In genomic region chr3:152497457-152497856, GRCh38 we compare ENCODE assay signal across 15 cellular contexts.
DNase-seq lines count a peak whose midpoint lies in the region; ATAC-seq, FAIRE-seq and TF ChIP-seq lines count a peak whose summit lies in the region.
"Had no signal": no experiment of that assay in that cellular context is flagged by ENCODE, and none has a peak within 500 bp of the region (broad histone marks: within the 10 kb centered on the region; RNA-seq: fewer than 3 reads in every experiment).

No MANE protein-coding gene starts in this region.

- TF ChIP-seq CTCF in activated B cell treated with CpG ODN at 0.5 μM for 24 hours (IDR thresholded peaks at IDR 0.05): no peak
- TF ChIP-seq CTCF in heart right ventricle (IDR thresholded peaks at IDR 0.05): no peak
- TF ChIP-seq CTCF in suprapubic skin (IDR thresholded peaks at IDR 0.05): no peak

- H3K27ac ChIP-seq in heart right ventricle (peak overlapping the region; percentile 12 to 69 (median 46)), suprapubic skin (peak overlapping the region; percentile 16)
- H3K27ac ChIP-seq in naive thymus-derived CD4-positive, alpha-beta T cell (ENCODE audit: low read depth, low read length): no peak overlapping the region
- H3K27ac ChIP-seq: dorsolateral prefrontal cortex had no signal

- no peak for DNase-seq in GM18507 (ENCODE audit: extremely low spot score, insufficient read length, low read depth)
- no peak for DNase-seq in activated B cell treated with CpG ODN at 0.5 μM for 24 hours
- no peak for DNase-seq in heart right ventricle
- no peak for DNase-seq in suprapubic skin (ENCODE audit: low spot score in 2 of 2)
- no peak for DNase-seq in immature natural killer cell
- no peak for DNase-seq in activated T-cell treated with anti-CD3 and anti-CD28 coated beads, Interleukin-2, amount 50 U/mL, for 72 hours
- DNase-seq in naive thymus-derived CD4-positive, alpha-beta T cell: no peak
- DNase-seq in activated T-cell treated with anti-CD3 and anti-CD28 coated beads, Interleukin-2, amount 50 U/mL, for 4 hours: no peak
- DNase-seq: activated naive CD8-positive, alpha-beta T cell treated with anti-CD3 and anti-CD28 coated beads, Interleukin-2, amount 50 U/mL, for 24 hours; Calu3; dorsolateral prefrontal cortex; H9; mesendoderm; NCI-H2081; stimulated activated CD4-positive, alpha-beta T cell treated with anti-CD3 and anti-CD28 coated beads, Interleukin-4, amount 100 ng/mL, for 4 hours had no signal

- H3K4me3 Mint-ChIP-seq in activated B cell treated with CpG ODN at 0.5 μM for 24 hours (peak overlapping the region; percentile 13), immature natural killer cell (no peak overlapping the region)
- H3K4me3 Mint-ChIP-seq in activated T-cell treated with anti-CD3 and anti-CD28 coated beads, Interleukin-2, amount 50 U/mL, for 72 hours: peak overlapping the region in 1 of 2 donors; percentile 22
- no peak overlapping the region for H3K4me3 Mint-ChIP-seq in naive thymus-derived CD4-positive, alpha-beta T cell
- no peak overlapping the region for H3K4me3 Mint-ChIP-seq in activated T-cell treated with anti-CD3 and anti-CD28 coated beads, Interleukin-2, amount 50 U/mL, for 4 hours
- H3K4me3 Mint-ChIP-seq: activated naive CD8-positive, alpha-beta T cell treated with anti-CD3 and anti-CD28 coated beads, Interleukin-2, amount 50 U/mL, for 24 hours had no signal

- H3K36me3 Mint-ChIP-seq in activated B cell treated with CpG ODN at 0.5 μM for 24 hours (ENCODE audit: low read depth): peaks cover 14% of the 10 kb centered on the region
- peaks cover 8 to 11% (median 10%) of the 10 kb centered on the region in 3 donors for H3K36me3 Mint-ChIP-seq in immature natural killer cell
- H3K36me3 Mint-ChIP-seq in activated T-cell treated with anti-CD3 and anti-CD28 coated beads, Interleukin-2, amount 50 U/mL, for 72 hours (ENCODE audit: insufficient read depth in 2 of 2): peaks cover 0 to 2% of the 10 kb centered on the region in 2 donors
- H3K36me3 Mint-ChIP-seq in naive thymus-derived CD4-positive, alpha-beta T cell: peaks cover 0 to 13% (median 8%) of the 10 kb centered on the region in 5 donors
- peaks cover 6% of the 10 kb centered on the region for H3K36me3 Mint-ChIP-seq in activated T-cell treated with anti-CD3 and anti-CD28 coated beads, Interleukin-2, amount 50 U/mL, for 4 hours (ENCODE audit: insufficient read depth)

- no peak for ATAC-seq in activated B cell treated with CpG ODN at 0.5 μM for 24 hours (ENCODE audit: low read depth)
- ATAC-seq in heart right ventricle: peak in 4 of 8 donors; percentile 34 to 52 (median 50)
- ATAC-seq in activated T-cell treated with anti-CD3 and anti-CD28 coated beads, Interleukin-2, amount 50 U/mL, for 72 hours (replicated peaks in 1 of 2): no peak
- ATAC-seq in naive thymus-derived CD4-positive, alpha-beta T cell: no peak
- no peak for ATAC-seq in activated T-cell treated with anti-CD3 and anti-CD28 coated beads, Interleukin-2, amount 50 U/mL, for 4 hours
- ATAC-seq: activated naive CD8-positive, alpha-beta T cell treated with anti-CD3 and anti-CD28 coated beads, Interleukin-2, amount 50 U/mL, for 24 hours had no signal

- H3K4me1 Mint-ChIP-seq in activated B cell treated with CpG ODN at 0.5 μM for 24 hours (peaks cover 55% of the 10 kb centered on the region), immature natural killer cell (no peaks in the 10 kb centered on the region)
- H3K4me1 Mint-ChIP-seq in activated T-cell treated with anti-CD3 and anti-CD28 coated beads, Interleukin-2, amount 50 U/mL, for 72 hours (ENCODE audit: low read depth): peaks cover 19% of the 10 kb centered on the region
- H3K4me1 Mint-ChIP-seq in naive thymus-derived CD4-positive, alpha-beta T cell: peaks cover 4 to 22% (median 6%) of the 10 kb centered on the region in 7 donors
- peaks cover 17% of the 10 kb centered on the region for H3K4me1 Mint-ChIP-seq in activated T-cell treated with anti-CD3 and anti-CD28 coated beads, Interleukin-2, amount 50 U/mL, for 4 hours (ENCODE audit: low read depth)

- H3K9me3 ChIP-seq in heart right ventricle: peaks cover 0 to 17% (median 0%) of the 10 kb centered on the region in 11 donors
- no peaks in the 10 kb centered on the region for H3K9me3 ChIP-seq in suprapubic skin
- no peaks in the 10 kb centered on the region for H3K9me3 ChIP-seq in naive thymus-derived CD4-positive, alpha-beta T cell (ENCODE audit: control insufficient read depth in 2 of 3, low read length in 3 of 3)

- H3K27ac Mint-ChIP-seq in activated B cell treated with CpG ODN at 0.5 μM for 24 hours (peak overlapping the region; percentile 80), immature natural killer cell (no peak overlapping the region)
- H3K27ac Mint-ChIP-seq in activated T-cell treated with anti-CD3 and anti-CD28 coated beads, Interleukin-2, amount 50 U/mL, for 72 hours: no peak overlapping the region
- H3K27ac Mint-ChIP-seq in naive thymus-derived CD4-positive, alpha-beta T cell: no peak overlapping the region
- H3K27ac Mint-ChIP-seq: activated naive CD8-positive, alpha-beta T cell treated with anti-CD3 and anti-CD28 coated beads, Interleukin-2, amount 50 U/mL, for 24 hours had no signal

- no peak overlapping the region for H3K4me3 ChIP-seq in heart right ventricle
- H3K4me3 ChIP-seq in suprapubic skin: no peak overlapping the region
- H3K4me3 ChIP-seq in naive thymus-derived CD4-positive, alpha-beta T cell (ENCODE audit: low read length): no peak overlapping the region
- H3K4me3 ChIP-seq: dorsolateral prefrontal cortex had no signal

- no peaks in the 10 kb centered on the region for H3K36me3 ChIP-seq in heart right ventricle
- no peaks in the 10 kb centered on the region for H3K36me3 ChIP-seq in suprapubic skin
- no peaks in the 10 kb centered on the region for H3K36me3 ChIP-seq in naive thymus-derived CD4-positive, alpha-beta T cell (ENCODE audit: control insufficient read depth in 2 of 3, insufficient read depth in 3 of 3, low read length in 3 of 3)

- TF ChIP-seq EP300 in suprapubic skin (IDR thresholded peaks at IDR 0.05): no peak

- peaks cover 10% of the 10 kb centered on the region for H3K9me3 Mint-ChIP-seq in activated B cell treated with CpG ODN at 0.5 μM for 24 hours
- peaks cover 0 to 3% (median 0%) of the 10 kb centered on the region in 6 donors for H3K9me3 Mint-ChIP-seq in immature natural killer cell
- H3K9me3 Mint-ChIP-seq in activated T-cell treated with anti-CD3 and anti-CD28 coated beads, Interleukin-2, amount 50 U/mL, for 72 hours: peaks cover 0 to 3% of the 10 kb centered on the region in 2 donors
- H3K9me3 Mint-ChIP-seq in naive thymus-derived CD4-positive, alpha-beta T cell: peaks cover 0 to 12% (median 2%) of the 10 kb centered on the region in 11 donors
- peaks cover 4% of the 10 kb centered on the region for H3K9me3 Mint-ChIP-seq in activated T-cell treated with anti-CD3 and anti-CD28 coated beads, Interleukin-2, amount 50 U/mL, for 4 hours

- POLR2A ChIA-PET in activated B cell treated with CpG ODN at 0.5 μM for 24 hours (lab: Charles Lee): interaction anchor here (1.5 to 1.6 kb wide), 3 partner anchors 16 to 26 kb away, joined by 4 to 6 read pairs (median 6); no protein-coding TSS in a partner anchor
- POLR2A ChIA-PET in naive thymus-derived CD4-positive, alpha-beta T cell (lab: Charles Lee): no interaction called here

- intact Hi-C loops in activated B cell treated with CpG ODN at 0.5 μM for 24 hours (cut with micrococcal nuclease) (no loop called here), heart right ventricle (cut with DNase I) (no loop called here)
- intact Hi-C loops in naive thymus-derived CD4-positive, alpha-beta T cell (cut with micrococcal nuclease): no loop called here

- no peaks in the 10 kb centered on the region for H3K27me3 ChIP-seq in heart right ventricle
- H3K27me3 ChIP-seq in suprapubic skin: no peaks in the 10 kb centered on the region
- no peaks in the 10 kb centered on the region for H3K27me3 ChIP-seq in naive thymus-derived CD4-positive, alpha-beta T cell (ENCODE audit: control insufficient read depth in 2 of 2, insufficient read depth in 2 of 2, low read length in 2 of 2)
- H3K27me3 ChIP-seq: dorsolateral prefrontal cortex had no signal

- TF ChIP-seq POLR2A in suprapubic skin (IDR thresholded peaks at IDR 0.05): no peak

- CTCF ChIA-PET in activated B cell treated with CpG ODN at 0.5 μM for 24 hours (lab: Charles Lee): interaction anchor here (1.2 to 2.1 kb wide), 4 partner anchors 11 to 77 kb away, joined by 3 to 8 read pairs (median 4); no protein-coding TSS in a partner anchor
- CTCF ChIA-PET in naive thymus-derived CD4-positive, alpha-beta T cell (lab: Charles Lee): no interaction called here

- FAIRE-seq in GM18507 (lab: Jason Lieb, UNC): peak; percentile 68

- 36 to 45% methylated on average over 3 of the region's 3 CpGs for WGBS in heart right ventricle, 2 donors
- 64% methylated on average over 3 of the region's 3 CpGs for whole genome bisulfite sequencing in suprapubic skin

- peaks cover 0 to 35% (median 6%) of the 10 kb centered on the region in 9 donors for H3K4me1 ChIP-seq in heart right ventricle
- H3K4me1 ChIP-seq in suprapubic skin: no peaks in the 10 kb centered on the region
- peaks cover 0 to 7% of the 10 kb centered on the region in 2 donors for H3K4me1 ChIP-seq in naive thymus-derived CD4-positive, alpha-beta T cell (ENCODE audit: control insufficient read depth in 2 of 2, insufficient read depth in 2 of 2, low read length in 2 of 2)

- H3K27me3 Mint-ChIP-seq in activated B cell treated with CpG ODN at 0.5 μM for 24 hours (no peaks in the 10 kb centered on the region), immature natural killer cell (ENCODE audit: low read depth in 3 of 3) (peaks cover 0 to 4% (median 0%) of the 10 kb centered on the region in 3 donors)
- no peaks in the 10 kb centered on the region for H3K27me3 Mint-ChIP-seq in activated T-cell treated with anti-CD3 and anti-CD28 coated beads, Interleukin-2, amount 50 U/mL, for 72 hours (ENCODE audit: low read depth)
- peaks cover 0 to 30% (median 0%) of the 10 kb centered on the region in 5 donors for H3K27me3 Mint-ChIP-seq in naive thymus-derived CD4-positive, alpha-beta T cell
- H3K27me3 Mint-ChIP-seq in activated T-cell treated with anti-CD3 and anti-CD28 coated beads, Interleukin-2, amount 50 U/mL, for 4 hours (ENCODE audit: low read depth): no peaks in the 10 kb centered on the region
- H3K27me3 Mint-ChIP-seq: activated naive CD8-positive, alpha-beta T cell treated with anti-CD3 and anti-CD28 coated beads, Interleukin-2, amount 50 U/mL, for 24 hours had no signal
